8 cellular contexts compared by ENCODE assay signal in the genomic region with DNA sequence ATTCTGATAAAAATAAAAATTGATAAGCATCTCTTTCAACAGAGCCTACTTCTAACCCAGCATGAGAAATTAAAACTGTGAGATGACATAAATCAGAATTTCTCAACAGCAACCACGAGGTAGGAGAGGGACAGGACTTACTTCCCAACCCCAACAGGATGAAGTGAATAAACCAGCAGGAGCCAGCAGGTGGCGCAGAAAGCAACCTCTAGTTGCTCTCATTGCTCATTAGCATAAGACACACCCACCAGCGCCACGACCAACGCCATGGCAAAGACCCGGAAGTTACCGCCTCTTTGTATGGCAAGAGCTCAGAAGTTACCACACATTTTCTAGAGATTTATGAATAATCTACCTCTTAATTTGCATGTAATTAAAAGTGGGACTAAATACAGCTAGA.
A peak's percentile ranks its signal among the peaks of the same experiment; 100 is the strongest.
DNase-seq lines count a peak whose midpoint lies in the region; ATAC-seq and TF ChIP-seq lines count a peak whose summit lies in the region.

No MANE protein-coding gene starts in this region.

- WGBS in heart left ventricle, 4 donors = 23 to 30% (median 27%) methylated on average over 7 of the region's 7 CpGs

- H3K4me3 Mint-ChIP-seq in naive thymus-derived CD8-positive, alpha-beta T cell = no peak overlapping the region

- no peak overlapping the region for H3K27ac ChIP-seq in heart left ventricle

- no peaks in the 10 kb centered on the region for H3K27me3 ChIP-seq in heart left ventricle

- TF ChIP-seq POLR2A in heart left ventricle (IDR thresholded peaks at IDR 0.05) = no peak

- no peaks in the 10 kb centered on the region for H3K4me1 Mint-ChIP-seq in naive thymus-derived CD8-positive, alpha-beta T cell

- peaks cover 0 to 19% (median 4%) of the 10 kb centered on the region in 9 donors for H3K9me3 Mint-ChIP-seq in naive thymus-derived CD8-positive, alpha-beta T cell

- DNase-seq in GM13977 (ENCODE audit: low spot score) = peak; percentile 17
- DNase-seq in HFF-Myc (ENCODE audit: extremely low read depth, low read depth) = peak; percentile 0
- peak; percentile 4 for DNase-seq in NCI-H1105 treated with DMSO at 0.1 percent for 48 hours (lab: John Stamatoyannopoulos, UW)
- DNase-seq in UCSD-AML1 (lab: John Stamatoyannopoulos, UW; ENCODE audit: unreplicated experiment) = peak; percentile 60
- peak; percentile 27 to 75 (median 63) for DNase-seq in heart left ventricle
- DNase-seq in stimulated activated CD4-positive, alpha-beta T cell treated with anti-CD3 and anti-CD28 coated beads, Interleukin-12 subunit alpha, Interleukin-12 subunit beta, amount 100 ng/mL, for 4 hours = peak; percentile 3
- DNase-seq in naive thymus-derived CD8-positive, alpha-beta T cell = no peak
- no peak for DNase-seq in activated CD8-positive, alpha-beta memory T cell treated with anti-CD3 and anti-CD28 coated beads, Interleukin-2, amount 50 U/mL, for 4 hours

- no peaks in the 10 kb centered on the region for H3K36me3 Mint-ChIP-seq in naive thymus-derived CD8-positive, alpha-beta T cell

- POLR2A ChIA-PET in naive thymus-derived CD8-positive, alpha-beta T cell (lab: Charles Lee) = no interaction called here

- no peaks in the 10 kb centered on the region for H3K27me3 Mint-ChIP-seq in naive thymus-derived CD8-positive, alpha-beta T cell

- no peak overlapping the region for H3K4me3 ChIP-seq in HFF-Myc (replicated peaks; ENCODE audit: low read depth, low read length)
- peak overlapping the region in 5 of 12 donors; percentile 14 to 31 (median 16) for H3K4me3 ChIP-seq in heart left ventricle

- peak in 3 of 4 donors; percentile 74 to 90 (median 82) for ATAC-seq in heart left ventricle
- no peak for ATAC-seq in naive thymus-derived CD8-positive, alpha-beta T cell

- H3K27ac Mint-ChIP-seq in naive thymus-derived CD8-positive, alpha-beta T cell = no peak overlapping the region

- no peaks in the 10 kb centered on the region for H3K4me1 ChIP-seq in heart left ventricle

- intact Hi-C loops in heart left ventricle (cut with DNase I) = loop anchor here in 2 of 10 donors (5.0 to 10.0 kb wide), 3 partner anchors 639 to 1059 kb away; no protein-coding TSS in a partner anchor

- H3K36me3 ChIP-seq in heart left ventricle = no peaks in the 10 kb centered on the region

- no peaks in the 10 kb centered on the region for H3K9me3 ChIP-seq in heart left ventricle

- in situ Hi-C loops in GM13977 (cut with MboI; ENCODE audit: low pct_unique_long_range_greater_than_20kb, low sequenced_read_pairs, unreplicated experiment) = no loop called here

- TF ChIP-seq CTCF in GM13977 (IDR thresholded peaks at IDR 0.05; ENCODE audit: extremely low read depth, insufficient read depth, missing control alignments) (peak; percentile 62), HFF-Myc (IDR thresholded peaks at IDR 0.05; ENCODE audit: low read depth, low read length, missing control alignments) (peak; percentile 26), heart left ventricle (IDR thresholded peaks at IDR 0.05) (peak; percentile 14 to 54 (median 37))

Comparison
In these comparisons a context has a peak if more than half of its experiments do, and no peak if none do; other contexts are left out.
1. DNase-seq: peak in GM13977 (single experiment), HFF-Myc (single experiment), NCI-H1105 treated with DMSO at 0.1 percent for 48 hours (single experiment), UCSD-AML1 (single experiment), heart left ventricle (5 of 5) and stimulated activated CD4-positive, alpha-beta T cell treated with anti-CD3 and anti-CD28 coated beads, Interleukin-12 subunit alpha, Interleukin-12 subunit beta, amount 100 ng/mL, for 4 hours (single experiment); none in naive thymus-derived CD8-positive, alpha-beta T cell (0 of 10) and activated CD8-positive, alpha-beta memory T cell treated with anti-CD3 and anti-CD28 coated beads, Interleukin-2, amount 50 U/mL, for 4 hours (single experiment).
2. ATAC-seq: peak in heart left ventricle (3 of 4); none in naive thymus-derived CD8-positive, alpha-beta T cell (0 of 2).
3. Peak in every context shown above with its lines, with median percentiles within 50 percentile points of each other: CTCF ChIP-seq.